ENCODE assay signal across 1 cellular context in genomic region chr16:81888520-81889394, GRCh38.
TF ChIP-seq lines count a peak whose summit lies in the region.

No MANE protein-coding gene starts in this region.

TF ChIP-seq in liver, 16 proteins besides CTCF, POLR2A, EP300 and RAD21 (continued from another document):
- TF ChIP-seq, protein P1, sequence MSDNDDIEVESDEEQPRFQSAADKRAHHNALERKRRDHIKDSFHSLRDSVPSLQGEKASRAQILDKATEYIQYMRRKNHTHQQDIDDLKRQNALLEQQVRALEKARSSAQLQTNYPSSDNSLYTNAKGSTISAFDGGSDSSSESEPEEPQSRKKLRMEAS (IDR thresholded peaks at IDR 0.05), result peak; percentile 74
- TF ChIP-seq ATF3 (IDR thresholded peaks at IDR 0.05), result peak; percentile 75
- peak; percentile 45 for TF ChIP-seq TAF1 (conservative IDR thresholded peaks at IDR 0.05)
- TF ChIP-seq HNF4G (IDR thresholded peaks at IDR 0.05), result peak; percentile 92
- peak; percentile 96 for TF ChIP-seq SP1 (IDR thresholded peaks at IDR 0.05)
TF ChIP-seq in liver: peak in this region for 16.
